In the genomic region with DNA sequence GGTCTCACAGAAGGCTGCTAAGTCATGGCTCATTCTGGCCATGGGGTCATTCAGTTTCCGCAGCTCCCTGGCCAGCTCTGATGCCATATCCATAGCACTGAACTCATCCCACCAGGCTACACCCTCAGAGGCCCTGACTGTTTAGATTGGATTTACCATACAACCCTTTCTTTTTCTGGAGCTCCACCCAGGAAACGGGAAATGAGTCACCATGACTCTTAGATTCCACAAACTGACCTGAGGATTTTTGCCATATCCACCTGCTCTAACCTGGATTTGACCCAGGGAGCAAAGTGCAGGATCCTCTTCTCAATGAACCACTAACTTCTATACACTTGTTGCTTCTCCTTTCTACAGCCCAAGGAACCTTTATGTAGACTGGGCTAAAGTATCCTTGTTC, we compare ENCODE assay signal across 1 cellular context.
TF ChIP-seq lines count a peak whose summit lies in the region.

No MANE protein-coding gene starts in this region.

TF ChIP-seq in HepG2, 621 proteins besides CTCF, POLR2A, EP300 and RAD21 (continued from another document):
- TF ChIP-seq, protein P1, sequence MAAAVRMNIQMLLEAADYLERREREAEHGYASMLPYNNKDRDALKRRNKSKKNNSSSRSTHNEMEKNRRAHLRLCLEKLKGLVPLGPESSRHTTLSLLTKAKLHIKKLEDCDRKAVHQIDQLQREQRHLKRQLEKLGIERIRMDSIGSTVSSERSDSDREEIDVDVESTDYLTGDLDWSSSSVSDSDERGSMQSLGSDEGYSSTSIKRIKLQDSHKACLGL (CRISPR knock-in tag; IDR thresholded peaks at IDR 0.05) = no peak
- TF ChIP-seq GABPA (IDR thresholded peaks at IDR 0.05; ENCODE audit: low read depth, low read length) (no peak), GABPA (CRISPR knock-in tag; IDR thresholded peaks at IDR 0.05; ENCODE audit: low read depth) (peak; percentile 73), NR2F1 (CRISPR knock-in tag; IDR thresholded peaks at IDR 0.05) (peak in 1 of 2 experiments; percentile 20; a peak in 1 of 4 replicates), CREB1 (IDR thresholded peaks at IDR 0.05) (no peak), CREB1 (CRISPR knock-in tag; IDR thresholded peaks at IDR 0.05) (peak; percentile 36; the same call in 1 of the 2 replicates), ZEB1 (IDR thresholded peaks at IDR 0.05; ENCODE audit: insufficient replicate concordance, low read depth) (peak; percentile 38), MAFG (CRISPR knock-in tag; IDR thresholded peaks at IDR 0.05) (no peak), TEAD3 (CRISPR knock-in tag; optimal IDR thresholded peaks at IDR 0.05; ENCODE audit: borderline replicate concordance) (peak; percentile 6), SP5 (CRISPR knock-in tag; IDR thresholded peaks at IDR 0.05; ENCODE audit: borderline replicate concordance, low read depth) (peak; percentile 25; the same call in 1 of the 2 replicates)
- TF ChIP-seq, protein P2, sequence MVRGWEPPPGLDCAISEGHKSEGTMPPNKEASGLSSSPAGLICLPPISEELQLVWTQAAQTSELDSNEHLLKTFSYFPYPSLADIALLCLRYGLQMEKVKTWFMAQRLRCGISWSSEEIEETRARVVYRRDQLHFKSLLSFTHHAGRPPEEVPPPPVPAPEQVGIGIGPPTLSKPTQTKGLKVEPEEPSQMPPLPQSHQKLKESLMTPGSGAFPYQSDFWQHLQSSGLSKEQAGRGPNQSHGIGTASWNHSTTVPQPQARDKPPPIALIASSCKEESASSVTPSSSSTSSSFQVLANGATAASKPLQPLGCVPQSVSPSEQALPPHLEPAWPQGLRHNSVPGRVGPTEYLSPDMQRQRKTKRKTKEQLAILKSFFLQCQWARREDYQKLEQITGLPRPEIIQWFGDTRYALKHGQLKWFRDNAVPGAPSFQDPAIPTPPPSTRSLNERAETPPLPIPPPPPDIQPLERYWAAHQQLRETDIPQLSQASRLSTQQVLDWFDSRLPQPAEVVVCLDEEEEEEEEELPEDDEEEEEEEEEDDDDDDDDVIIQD (CRISPR knock-in tag; IDR thresholded peaks at IDR 0.05; ENCODE audit: low read depth) = peak; percentile 75
- TF ChIP-seq, protein P3, sequence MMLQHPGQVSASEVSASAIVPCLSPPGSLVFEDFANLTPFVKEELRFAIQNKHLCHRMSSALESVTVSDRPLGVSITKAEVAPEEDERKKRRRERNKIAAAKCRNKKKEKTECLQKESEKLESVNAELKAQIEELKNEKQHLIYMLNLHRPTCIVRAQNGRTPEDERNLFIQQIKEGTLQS (CRISPR knock-in tag; IDR thresholded peaks at IDR 0.05) = peak; percentile 31; the same call in 1 of the 2 replicates
- TF ChIP-seq, protein P4, sequence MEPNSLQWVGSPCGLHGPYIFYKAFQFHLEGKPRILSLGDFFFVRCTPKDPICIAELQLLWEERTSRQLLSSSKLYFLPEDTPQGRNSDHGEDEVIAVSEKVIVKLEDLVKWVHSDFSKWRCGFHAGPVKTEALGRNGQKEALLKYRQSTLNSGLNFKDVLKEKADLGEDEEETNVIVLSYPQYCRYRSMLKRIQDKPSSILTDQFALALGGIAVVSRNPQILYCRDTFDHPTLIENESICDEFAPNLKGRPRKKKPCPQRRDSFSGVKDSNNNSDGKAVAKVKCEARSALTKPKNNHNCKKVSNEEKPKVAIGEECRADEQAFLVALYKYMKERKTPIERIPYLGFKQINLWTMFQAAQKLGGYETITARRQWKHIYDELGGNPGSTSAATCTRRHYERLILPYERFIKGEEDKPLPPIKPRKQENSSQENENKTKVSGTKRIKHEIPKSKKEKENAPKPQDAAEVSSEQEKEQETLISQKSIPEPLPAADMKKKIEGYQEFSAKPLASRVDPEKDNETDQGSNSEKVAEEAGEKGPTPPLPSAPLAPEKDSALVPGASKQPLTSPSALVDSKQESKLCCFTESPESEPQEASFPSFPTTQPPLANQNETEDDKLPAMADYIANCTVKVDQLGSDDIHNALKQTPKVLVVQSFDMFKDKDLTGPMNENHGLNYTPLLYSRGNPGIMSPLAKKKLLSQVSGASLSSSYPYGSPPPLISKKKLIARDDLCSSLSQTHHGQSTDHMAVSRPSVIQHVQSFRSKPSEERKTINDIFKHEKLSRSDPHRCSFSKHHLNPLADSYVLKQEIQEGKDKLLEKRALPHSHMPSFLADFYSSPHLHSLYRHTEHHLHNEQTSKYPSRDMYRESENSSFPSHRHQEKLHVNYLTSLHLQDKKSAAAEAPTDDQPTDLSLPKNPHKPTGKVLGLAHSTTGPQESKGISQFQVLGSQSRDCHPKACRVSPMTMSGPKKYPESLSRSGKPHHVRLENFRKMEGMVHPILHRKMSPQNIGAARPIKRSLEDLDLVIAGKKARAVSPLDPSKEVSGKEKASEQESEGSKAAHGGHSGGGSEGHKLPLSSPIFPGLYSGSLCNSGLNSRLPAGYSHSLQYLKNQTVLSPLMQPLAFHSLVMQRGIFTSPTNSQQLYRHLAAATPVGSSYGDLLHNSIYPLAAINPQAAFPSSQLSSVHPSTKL (CRISPR knock-in tag; IDR thresholded peaks at IDR 0.05) = 0 out of 2 replicates have a peak, but pooled peaks have one; percentile 18
- TF ChIP-seq, protein P5, sequence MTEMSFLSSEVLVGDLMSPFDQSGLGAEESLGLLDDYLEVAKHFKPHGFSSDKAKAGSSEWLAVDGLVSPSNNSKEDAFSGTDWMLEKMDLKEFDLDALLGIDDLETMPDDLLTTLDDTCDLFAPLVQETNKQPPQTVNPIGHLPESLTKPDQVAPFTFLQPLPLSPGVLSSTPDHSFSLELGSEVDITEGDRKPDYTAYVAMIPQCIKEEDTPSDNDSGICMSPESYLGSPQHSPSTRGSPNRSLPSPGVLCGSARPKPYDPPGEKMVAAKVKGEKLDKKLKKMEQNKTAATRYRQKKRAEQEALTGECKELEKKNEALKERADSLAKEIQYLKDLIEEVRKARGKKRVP (CRISPR knock-in tag; IDR thresholded peaks at IDR 0.05) = peak in 1 of 2 experiments; percentile 73; a peak in 2 of 4 replicates
- TF ChIP-seq, protein P6, sequence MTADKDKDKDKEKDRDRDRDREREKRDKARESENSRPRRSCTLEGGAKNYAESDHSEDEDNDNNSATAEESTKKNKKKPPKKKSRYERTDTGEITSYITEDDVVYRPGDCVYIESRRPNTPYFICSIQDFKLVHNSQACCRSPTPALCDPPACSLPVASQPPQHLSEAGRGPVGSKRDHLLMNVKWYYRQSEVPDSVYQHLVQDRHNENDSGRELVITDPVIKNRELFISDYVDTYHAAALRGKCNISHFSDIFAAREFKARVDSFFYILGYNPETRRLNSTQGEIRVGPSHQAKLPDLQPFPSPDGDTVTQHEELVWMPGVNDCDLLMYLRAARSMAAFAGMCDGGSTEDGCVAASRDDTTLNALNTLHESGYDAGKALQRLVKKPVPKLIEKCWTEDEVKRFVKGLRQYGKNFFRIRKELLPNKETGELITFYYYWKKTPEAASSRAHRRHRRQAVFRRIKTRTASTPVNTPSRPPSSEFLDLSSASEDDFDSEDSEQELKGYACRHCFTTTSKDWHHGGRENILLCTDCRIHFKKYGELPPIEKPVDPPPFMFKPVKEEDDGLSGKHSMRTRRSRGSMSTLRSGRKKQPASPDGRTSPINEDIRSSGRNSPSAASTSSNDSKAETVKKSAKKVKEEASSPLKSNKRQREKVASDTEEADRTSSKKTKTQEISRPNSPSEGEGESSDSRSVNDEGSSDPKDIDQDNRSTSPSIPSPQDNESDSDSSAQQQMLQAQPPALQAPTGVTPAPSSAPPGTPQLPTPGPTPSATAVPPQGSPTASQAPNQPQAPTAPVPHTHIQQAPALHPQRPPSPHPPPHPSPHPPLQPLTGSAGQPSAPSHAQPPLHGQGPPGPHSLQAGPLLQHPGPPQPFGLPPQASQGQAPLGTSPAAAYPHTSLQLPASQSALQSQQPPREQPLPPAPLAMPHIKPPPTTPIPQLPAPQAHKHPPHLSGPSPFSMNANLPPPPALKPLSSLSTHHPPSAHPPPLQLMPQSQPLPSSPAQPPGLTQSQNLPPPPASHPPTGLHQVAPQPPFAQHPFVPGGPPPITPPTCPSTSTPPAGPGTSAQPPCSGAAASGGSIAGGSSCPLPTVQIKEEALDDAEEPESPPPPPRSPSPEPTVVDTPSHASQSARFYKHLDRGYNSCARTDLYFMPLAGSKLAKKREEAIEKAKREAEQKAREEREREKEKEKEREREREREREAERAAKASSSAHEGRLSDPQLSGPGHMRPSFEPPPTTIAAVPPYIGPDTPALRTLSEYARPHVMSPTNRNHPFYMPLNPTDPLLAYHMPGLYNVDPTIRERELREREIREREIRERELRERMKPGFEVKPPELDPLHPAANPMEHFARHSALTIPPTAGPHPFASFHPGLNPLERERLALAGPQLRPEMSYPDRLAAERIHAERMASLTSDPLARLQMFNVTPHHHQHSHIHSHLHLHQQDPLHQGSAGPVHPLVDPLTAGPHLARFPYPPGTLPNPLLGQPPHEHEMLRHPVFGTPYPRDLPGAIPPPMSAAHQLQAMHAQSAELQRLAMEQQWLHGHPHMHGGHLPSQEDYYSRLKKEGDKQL (CRISPR knock-in tag; IDR thresholded peaks at IDR 0.05; ENCODE audit: low read depth) = no peak
